In genomic region chr15:59205839-59206622, GRCh38 we compare ENCODE assay signal across 19 cellular contexts. TPM values are rescaled to one million over a fixed set of nuclear protein-coding genes. Genes with fewer than 3 reads are reported as not detected.
A peak's percentile ranks its signal among the peaks of the same experiment; 100 is the strongest.
DNase-seq lines count a peak whose midpoint lies in the region; ATAC-seq, FAIRE-seq and TF ChIP-seq lines count a peak whose summit lies in the region.
"Had no signal": no experiment of that assay in that cellular context is flagged by ENCODE, and none has a peak within 500 bp of the region (broad histone marks: within the 10 kb centered on the region; RNA-seq: fewer than 3 reads in every experiment).

No MANE protein-coding gene starts in this region.

- H3K27me3 ChIP-seq in GM12878 (replicated peaks in 1 of 2; ENCODE audit: control insufficient read depth in 2 of 2, insufficient read depth in 2 of 2, low read length in 1 of 2) (no peaks in the 10 kb centered on the region), esophagus squamous epithelium (no peaks in the 10 kb centered on the region)
- H3K27me3 ChIP-seq: BE2C had no signal

- intact Hi-C loops in GM12878 (cut with micrococcal nuclease; ENCODE audit: unreplicated experiment) (no loop called here), esophagus squamous epithelium (cut with DNase I) (no loop called here), posterior cingulate gyrus (cut with DNase I) (no loop called here)

- H3K9ac ChIP-seq in GM12878 (ENCODE audit: control insufficient read depth, insufficient read depth, low read length), result no peak overlapping the region
- H3K9ac ChIP-seq: KMS-11 had no signal

- TF ChIP-seq EP300 in GM12878 (IDR thresholded peaks at IDR 0.05; ENCODE audit: borderline replicate concordance in 1 of 2, control insufficient read depth in 1 of 2, low read depth in 2 of 2, low read length in 2 of 2), result no peak

- peak overlapping the region; percentile 22; the same call in 1 of the 2 replicates for H3K27ac ChIP-seq in GM12878 (ENCODE audit: control insufficient read depth, insufficient read depth)
- H3K27ac ChIP-seq in esophagus squamous epithelium, result no peak overlapping the region
- H3K27ac ChIP-seq: C4-2B, KMS-11 had no signal

- WGBS in GM12878 (ENCODE audit: insufficient coverage, insufficient replicate concordance, low lambda C conversion rate, missing lambda C conversion rate), result 68% methylated on average over 9 of the region's 9 CpGs
- 80 to 85% methylated on average over 5 to 9 of the region's 9 CpGs for WGBS in esophagus squamous epithelium, 2 donors

- in situ Hi-C loops in GM12878 (cut with MboI), result no loop called here

- H3K4me2 ChIP-seq in GM12878 (ENCODE audit: control insufficient read depth, insufficient read depth), result no peak overlapping the region
- H3K4me2 ChIP-seq: A549, KMS-11 had no signal

- no peak overlapping the region for H2AFZ ChIP-seq in GM12878 (ENCODE audit: control insufficient read depth, low read depth, low read length)

- CTCF ChIA-PET in GM10248 (lab: Yijun Ruan, JAX), result interaction anchor here (0.7 to 2.5 kb wide), 4 partner anchors 9 to 294 kb away, joined by 3 to 10 read pairs (median 4); no protein-coding TSS in a partner anchor
- CTCF ChIA-PET in GM12878 (lab: Yijun Ruan, JAX), result interaction anchor here (0.9 to 2.2 kb wide), 2 partner anchors 22 to 287 kb away, joined by 3 to 7 read pairs; no protein-coding TSS in a partner anchor

- H3K9me3 ChIP-seq in GM12878 (replicated peaks; ENCODE audit: control insufficient read depth, insufficient read depth, low read length) (no peaks in the 10 kb centered on the region), esophagus squamous epithelium (no peaks in the 10 kb centered on the region)
- H3K9me3 ChIP-seq: A549, BE2C had no signal

- FAIRE-seq in GM12878 (lab: Jason Lieb, UNC), result no peak
- FAIRE-seq: A549 had no signal

- POLR2A ChIA-PET in GM10248 (lab: Yijun Ruan, JAX), result no interaction called here
- POLR2A ChIA-PET in GM12878 (lab: Charles Lee), result no interaction called here

- DNase-seq in GM10248 (ENCODE audit: extremely low spot score) (peak; percentile 26), GM10266 (ENCODE audit: extremely low spot score) (peak; percentile 23), GM20000 (ENCODE audit: low spot score) (peak; percentile 29), GM12878 (ENCODE audit: low read depth, low spot score) (peak; percentile 5), esophagus squamous epithelium (lab: John Stamatoyannopoulos, UW) (no peak), posterior cingulate gyrus (no peak)
- DNase-seq in activated T-cell treated with anti-CD3 and anti-CD28 coated beads, Interleukin-2, amount 50 U/mL, for 1 hour, result no peak
- DNase-seq: BE2C; CD4-positive, alpha-beta memory T cell; DMS79; GOT3; H9 had no signal

- H3K4me3 ChIP-seq in GM12878 (no peak overlapping the region), esophagus squamous epithelium (no peak overlapping the region)
- H3K4me3 ChIP-seq: A549 had no signal

- no peak for TF ChIP-seq POLR2A in GM12878 (IDR thresholded peaks at IDR 0.05; ENCODE audit: low read depth, low read length)
- TF ChIP-seq POLR2A in esophagus squamous epithelium (IDR thresholded peaks at IDR 0.05), result no peak

- ATAC-seq in GM12878 (peak; percentile 88), GM18861 (IDR thresholded peaks at IDR 0.05; ENCODE audit: unreplicated experiment) (no peak)
- ATAC-seq: A549 had no signal

- H4K20me1 ChIP-seq in GM12878 (ENCODE audit: control insufficient read depth, insufficient read depth), result no peaks in the 10 kb centered on the region

- H3K4me1 ChIP-seq in GM12878 (ENCODE audit: control insufficient read depth, insufficient read depth, low read length) (no peaks in the 10 kb centered on the region; the same call in 1 of the 2 replicates), esophagus squamous epithelium (peaks cover 0 to 5% (median 0%) of the 10 kb centered on the region in 3 donors)
- H3K4me1 ChIP-seq: BE2C had no signal

- TF ChIP-seq RAD21 in GM12878 (IDR thresholded peaks at IDR 0.05; ENCODE audit: insufficient read depth, low read depth, low read length), result no peak

- RAD21 ChIA-PET in GM12878 (lab: Charles Lee; ENCODE audit: unreplicated experiment), result interaction anchor here (0.6 to 1.6 kb wide), 4 partner anchors 40 to 287 kb away, joined by 3 read pairs; no protein-coding TSS in a partner anchor

- BruUV-seq in GM12878 (replicated peaks; lab: Mats Ljungman, UMichigan), result no TSS peak

- SMC1A ChIA-PET in GM12878 (lab: Charles Lee; ENCODE audit: uncharacterized antibody, unreplicated experiment), result interaction anchor here (0.6 to 2.5 kb wide), 4 partner anchors 12 to 93 kb away, joined by 3 to 11 read pairs (median 3); no protein-coding TSS in a partner anchor

- H3K36me3 ChIP-seq in GM12878 (ENCODE audit: control insufficient read depth in 2 of 2, insufficient read depth in 2 of 2, low read length in 1 of 2) (peaks cover 16 to 59% of the 10 kb centered on the region in 2 experiments), esophagus squamous epithelium (peaks cover 0 to 94% (median 17%) of the 10 kb centered on the region in 3 donors)
- H3K36me3 ChIP-seq: BE2C had no signal

- H3K79me2 ChIP-seq in GM12878 (ENCODE audit: control insufficient read depth, insufficient read depth, low read length), result no peaks in the 10 kb centered on the region

- no peak for TF ChIP-seq CTCF in GM10248 (IDR thresholded peaks at IDR 0.05; ENCODE audit: control extremely low read depth, extremely low read depth, low read depth, missing control alignments)
- no peak for TF ChIP-seq CTCF in GM10266 (IDR thresholded peaks at IDR 0.05; ENCODE audit: control insufficient read depth, insufficient read depth, low read depth, missing control alignments)
- TF ChIP-seq CTCF in GM20000 (IDR thresholded peaks at IDR 0.05; ENCODE audit: extremely low read depth, missing control alignments), result no peak
- no peak for TF ChIP-seq CTCF in GM12878 (IDR thresholded peaks at IDR 0.05 in 2 of 3, conservative IDR thresholded peaks at IDR 0.05 in 1 of 3; ENCODE audit: control insufficient read depth in 2 of 3, extremely low read depth in 1 of 3, insufficient read depth in 1 of 3, low read depth in 3 of 3, low read length in 3 of 3)
- no peak for TF ChIP-seq CTCF in esophagus squamous epithelium (IDR thresholded peaks at IDR 0.05)

TF ChIP-seq in GM12878, 131 proteins besides CTCF, POLR2A, EP300 and RAD21:
- TF ChIP-seq MXI1 (IDR thresholded peaks at IDR 0.05; ENCODE audit: low read depth, low read length), result no peak
- TF ChIP-seq RELB (IDR thresholded peaks at IDR 0.05; ENCODE audit: low read depth), result peak; percentile 26; the same call in 1 of the 2 replicates
- peak; percentile 52 for TF ChIP-seq PBX3 (IDR thresholded peaks at IDR 0.05; ENCODE audit: insufficient replicate concordance, low read depth, low read length)
TF ChIP-seq in GM12878: peak in this region for 2.

RNA-seq across cellular contexts. Expression of gene LDHAL6B, which starts 0.6 kb away (rescaled TPM):
- not detected in 2 replicates for total RNA-seq in GM12878 (2013; cell fraction: nucleolus; rRNA removed)
- total RNA-seq in GM12878 (2014; rRNA removed) (not detected in 2 replicates), GM12878 (2014; rRNA removed; fragmentation: Illumina TruSeq; extraction: Trizol) (not detected in 2 replicates), GM12878 (2021) (not detected in 2 replicates), esophagus squamous epithelium (not detected)
- polyA plus RNA-seq in GM12878 (2011; ENCODE audit: low read depth), result 0.20 TPM
- polyA plus RNA-seq in GM12878 (2011; rRNA removed) (not detected in 2 replicates), GM12878 (2014; fragmentation: Illumina TruSeq; extraction: Trizol) (not detected in 2 replicates), GM12878 (2014; fragmentation: Nextera tagmentation; extraction: Ambion mirVana) (not detected), GM12878 (2014; rRNA removed) (not detected in 2 replicates), GM12878 (2016; fragmentation: Nextera tagmentation; extraction: Ambion mirVana) (under 1 TPM; 0.33 to 0.66 TPM)
- not detected in 2 replicates for polyA plus RNA-seq in GM12878 (2011; cell fraction: cytosol; rRNA removed)
- polyA plus RNA-seq in GM12878 (2011; cell fraction: nucleus; rRNA removed), result not detected in 2 replicates
- polyA plus RNA-seq in GM12878 (2012), result 0.63 and 0.64 TPM in 2 replicates
- polyA minus RNA-seq in GM12878 (2011; rRNA and poly(A)+ RNA removed), result not detected in 2 replicates
- not detected in 2 replicates for polyA minus RNA-seq in GM12878 (2011; cell fraction: cytosol; rRNA and poly(A)+ RNA removed)
- not detected in 2 replicates for polyA minus RNA-seq in GM12878 (2011; cell fraction: nucleus; rRNA and poly(A)+ RNA removed)
- total RNA-seq: CD4-positive, alpha-beta memory T cell; G401; H9; HT1080 had no signal
- polyA plus RNA-seq: A549; AG04450; CD4-positive, alpha-beta memory T cell had no signal

Comparison
In these comparisons a context has a peak if more than half of its experiments do, and no peak if none do; other contexts are left out.
1. DNase-seq: peak in GM10248 (single experiment), GM10266 (single experiment), GM20000 (single experiment) and GM12878 (single experiment); none in esophagus squamous epithelium (single experiment), posterior cingulate gyrus (0 of 10) and activated T-cell treated with anti-CD3 and anti-CD28 coated beads, Interleukin-2, amount 50 U/mL, for 1 hour (single experiment).